In genomic region chr1:218882454-218882853, GRCh38 we compare ENCODE assay signal across 24 cellular contexts.
"Had no signal": no experiment of that assay in that cellular context is flagged by ENCODE, and none has a peak within 500 bp of the region (broad histone marks: within the 10 kb centered on the region; RNA-seq: fewer than 3 reads in every experiment).

No MANE protein-coding gene starts in this region.

- DNase-seq: stimulated activated CD4-positive, alpha-beta T cell treated with anti-CD3 and anti-CD28 coated beads, Interleukin-2, amount 100 ng/mL, for 48 hours; stimulated activated CD4-positive, alpha-beta T cell treated with anti-CD3 and anti-CD28 coated beads, Interleukin-4, amount 100 ng/mL, for 1 hour; stimulated activated CD4-positive, alpha-beta T cell treated with anti-CD3 and anti-CD28 coated beads, Interleukin-4, amount 100 ng/mL, for 24 hours; stimulated activated CD4-positive, alpha-beta T cell treated with anti-CD3 and anti-CD28 coated beads, Interleukin-4, amount 100 ng/mL, for 4 hours; stimulated activated CD8-positive, alpha-beta memory T cell treated with anti-CD3 and anti-CD28 coated beads, Interleukin-4, amount 100 ng/mL, for 48 hours; stimulated activated naive B cell treated with anti-CD40 and anti-IgM and Interleukin-4, amounts not matched to agents 10 μg/mL and 1 μg/mL and 100 μg/mL, for 72 hours; stimulated activated naive CD4-positive, alpha-beta T cell; stimulated activated naive CD4-positive, alpha-beta T cell treated with Interleukin-2 at 50 U/mL for 16 hours; stimulated activated naive CD8-positive, alpha-beta T cell treated with anti-CD3 and anti-CD28 coated beads, Interleukin-15, amount 100 ng/mL, for 72 hours; stimulated activated naive CD8-positive, alpha-beta T cell treated with anti-CD3 and anti-CD28 coated beads, Interleukin-15, Interleukin-2, amounts not matched to agents 100 U/mL and 50 U/mL, for 24 hours; stomach; substantia nigra; testis; thyroid gland; tibial artery; transverse colon; trophoblast cell; upper lobe of right lung; uterus had no signal

- ATAC-seq: stimulated activated memory B cell treated with anti-CD40 and anti-IgM and Interleukin-4, amounts not matched to agents 10 μg/mL and 1 μg/mL and 100 μg/mL, for 72 hours; stimulated activated naive B cell treated with anti-CD40 and anti-IgM and Interleukin-4, amounts not matched to agents 10 μg/mL and 1 μg/mL and 100 μg/mL, for 72 hours; stimulated activated naive CD8-positive, alpha-beta T cell treated with anti-CD3 and anti-CD28 coated beads, Interleukin-15, amount 100 ng/mL, for 72 hours; stimulated activated naive CD8-positive, alpha-beta T cell treated with anti-CD3 and anti-CD28 coated beads, Interleukin-15, Interleukin-2, amounts not matched to agents 100 U/mL and 50 U/mL, for 24 hours; upper lobe of right lung had no signal

- H3K27me3 ChIP-seq: stomach, suprapubic skin, testis, thyroid gland, tibial artery, transverse colon, upper lobe of left lung, upper lobe of right lung, uterus, vagina had no signal

- H3K4me3 ChIP-seq: stomach, suprapubic skin, testis, thoracic aorta, thyroid gland, tibial artery, transverse colon, upper lobe of left lung, upper lobe of right lung, uterus, vagina had no signal

- H3K4me1 ChIP-seq: stomach, suprapubic skin, transverse colon, upper lobe of left lung, upper lobe of right lung, uterus, vagina had no signal

- H3K27ac ChIP-seq: stomach, suprapubic skin, testis, thoracic aorta, thyroid gland, tibial artery, transverse colon, upper lobe of left lung, upper lobe of right lung, uterus, vagina had no signal

- H3K9me3 ChIP-seq: suprapubic skin, testis, thoracic aorta, thyroid gland, tibial artery, transverse colon, upper lobe of left lung, upper lobe of right lung, uterus, vagina had no signal

- H3K36me3 ChIP-seq: stomach, suprapubic skin, thoracic aorta, thyroid gland, tibial artery, transverse colon, upper lobe of left lung, upper lobe of right lung, uterus, vagina had no signal
